ENCODE assay signal across 37 cellular contexts in genomic region chr16:86378128-86378527, GRCh38.
"Had no signal": no experiment of that assay in that cellular context is flagged by ENCODE, and none has a peak within 500 bp of the region (broad histone marks: within the 10 kb centered on the region; RNA-seq: fewer than 3 reads in every experiment).

No MANE protein-coding gene starts in this region.

- FAIRE-seq: astrocyte, TTC549 had no signal

- H3K27me3 ChIP-seq: adrenal gland, body of pancreas, brain microvascular endothelial cell had no signal

- ATAC-seq: activated CD4-positive, alpha-beta T cell treated with anti-CD3 and anti-CD28 coated beads for 36 hours; activated CD4-positive, CD25-positive, alpha-beta regulatory T cell treated with anti-CD3 and anti-CD28 coated beads, Interleukin-2, amount 50 U/mL, for 24 hours; activated CD8-positive, alpha-beta T cell treated with anti-CD3 and anti-CD28 coated beads for 36 hours; activated naive CD4-positive, alpha-beta T cell treated with anti-CD3 and anti-CD28 coated beads, Interleukin-2, amount 50 U/mL, for 72 hours; activated T-cell treated with anti-CD3 and anti-CD28 coated beads, Interleukin-2, amount 50 U/mL, for 4 hours; activated T-cell treated with anti-CD3 and anti-CD28 coated beads, Interleukin-2, amount 50 U/mL, for 72 hours; activated T-helper 17 cell treated with anti-CD3 and anti-CD28 coated beads, Interleukin-2, amount 50 U/mL, for 72 hours; body of pancreas; WTC11 had no signal

- DNase-seq: activated CD4-positive, alpha-beta memory T cell treated with anti-CD3 and anti-CD28 coated beads for 36 hours; activated CD4-positive, alpha-beta T cell treated with anti-CD3 and anti-CD28 coated beads for 1 hour; activated CD4-positive, alpha-beta T cell treated with anti-CD3 and anti-CD28 coated beads for 36 hours; activated CD4-positive, alpha-beta T cell treated with anti-CD3 and anti-CD28 coated beads, Interleukin-2, amount 10 ng/mL, durations not matched to agents 24 days and 14 days; activated CD4-positive, alpha-beta T cell treated with anti-CD3 and anti-CD28 coated beads, Interleukin-2, amount 50 U/mL, for 1 hour; activated CD4-positive, alpha-beta T cell treated with anti-CD3 and anti-CD28 coated beads, Interleukin-2, amount 50 U/mL, for 4 hours; activated CD4-positive, CD25-positive, alpha-beta regulatory T cell; activated CD8-positive, alpha-beta memory T cell treated with anti-CD3 and anti-CD28 coated beads, Interleukin-2, amount 50 U/mL, for 4 hours; activated CD8-positive, alpha-beta T cell treated with anti-CD3 and anti-CD28 coated beads for 36 hours; activated effector memory CD4-positive, alpha-beta T cell treated with anti-CD3 and anti-CD28 coated beads, Interleukin-2, amount 50 U/mL, for 16 hours; activated gamma-delta T cell treated with Interleukin-2 at 50 U/mL for 16 hours; activated naive CD4-positive, alpha-beta T cell; activated naive CD4-positive, alpha-beta T cell treated with anti-CD3 and anti-CD28 coated beads for 36 hours; activated naive CD4-positive, alpha-beta T cell treated with anti-CD3 and anti-CD28 coated beads, Interleukin-2, amount 50 U/mL, for 16 hours; activated naive CD8-positive, alpha-beta T cell treated with anti-CD3 and anti-CD28 coated beads for 36 hours; activated T-cell treated with anti-CD3 and anti-CD28 coated beads for 4 hours; activated T-cell treated with anti-CD3 and anti-CD28 coated beads, Interleukin-2, amount 50 U/mL, for 1 hour; activated T-cell treated with anti-CD3 and anti-CD28 coated beads, Interleukin-2, amount 50 U/mL, for 4 hours; activated T-cell treated with anti-CD3 and anti-CD28 coated beads, Interleukin-2, amount 50 U/mL, for 72 hours; adrenal gland; amniotic stem cell; body of pancreas; brain microvascular endothelial cell; caudate nucleus; cerebellar nuclear complex; T-helper 1 cell; T-helper 2 cell; T-helper 9 cell; WERI-Rb-1 had no signal

- H3K4me1 ChIP-seq: adrenal gland, body of pancreas, breast epithelium had no signal

- H3K9me3 ChIP-seq: adrenal gland, body of pancreas had no signal

- H3K27ac ChIP-seq: adrenal gland, body of pancreas, brain microvascular endothelial cell, breast epithelium, cardiac muscle cell, WERI-Rb-1 had no signal

- H3K36me3 ChIP-seq: adrenal gland, brain microvascular endothelial cell, breast epithelium, cardiac muscle cell, WERI-Rb-1 had no signal

- H3K4me3 ChIP-seq: adrenal gland, body of pancreas, breast epithelium, cardiac muscle cell had no signal
